Comparison of ENCODE assay signal across 10 cellular contexts in genomic region chr6:145704153-145704781, GRCh38. TPM values are rescaled to one million over a fixed set of nuclear protein-coding genes. Genes with fewer than 3 reads are reported as not detected.
A peak's percentile ranks its signal among the peaks of the same experiment; 100 is the strongest.
DNase-seq lines count a peak whose midpoint lies in the region; TF ChIP-seq lines count a peak whose summit lies in the region.
"Had no signal": no experiment of that assay in that cellular context is flagged by ENCODE, and none has a peak within 500 bp of the region (broad histone marks: within the 10 kb centered on the region; RNA-seq: fewer than 3 reads in every experiment).

No MANE protein-coding gene starts in this region.

- H3K27ac ChIP-seq in neural progenitor cell, result no peak overlapping the region
- H3K27ac ChIP-seq: esophagus squamous epithelium had no signal

- TF ChIP-seq POLR2A in NB4 (IDR thresholded peaks at IDR 0.05; ENCODE audit: extremely low read depth, insufficient read length), result no peak

- TF ChIP-seq CTCF in NB4 (IDR thresholded peaks at IDR 0.05; ENCODE audit: low read depth, low read length) (no peak), neural progenitor cell (IDR thresholded peaks at IDR 0.05) (peak; percentile 65)

- no peaks in the 10 kb centered on the region for H3K27me3 ChIP-seq in neural progenitor cell
- H3K27me3 ChIP-seq: esophagus squamous epithelium had no signal

- H3K36me3 Mint-ChIP-seq in neural progenitor cell, result peaks cover 6% of the 10 kb centered on the region

- H3K9ac ChIP-seq in neural progenitor cell, result no peak overlapping the region

- H2AFZ ChIP-seq in neural progenitor cell (replicated peaks), result no peak overlapping the region

- H3K4me3 ChIP-seq in NB4 (ENCODE audit: low read depth, low read length), result no peak overlapping the region
- no peak overlapping the region for H3K4me3 ChIP-seq in neural progenitor cell
- H3K4me3 ChIP-seq: esophagus squamous epithelium had no signal

- no peak overlapping the region for H3K4me3 Mint-ChIP-seq in neural progenitor cell
- H3K4me3 Mint-ChIP-seq: activated B cell treated with CpG ODN at 0.5 μM for 24 hours had no signal

- H3K27me3 Mint-ChIP-seq in neural progenitor cell (ENCODE audit: insufficient read depth, low read depth), result no peaks in the 10 kb centered on the region
- H3K27me3 Mint-ChIP-seq: activated B cell treated with CpG ODN at 0.5 μM for 24 hours had no signal

- H3K27ac Mint-ChIP-seq in neural progenitor cell, result no peak overlapping the region
- H3K27ac Mint-ChIP-seq: activated B cell treated with CpG ODN at 0.5 μM for 24 hours had no signal

- DNase-seq in GM03348 (ENCODE audit: low spot score), result peak; percentile 29
- peak; percentile 19 for DNase-seq in NB4 (ENCODE audit: low read depth)
- DNase-seq in cerebellar cortex (ENCODE audit: low spot score), result peak; percentile 8
- no peak for DNase-seq in neural progenitor cell (ENCODE audit: low spot score)
- DNase-seq in GF-D8 (lab: John Stamatoyannopoulos, UW), result no peak
- DNase-seq in NCI-H2171 (lab: John Stamatoyannopoulos, UW), result no peak
- DNase-seq in NCI-H2029 treated with DMSO at 0.1 percent for 48 hours (lab: John Stamatoyannopoulos, UW), result no peak
- DNase-seq: activated B cell treated with CpG ODN at 0.5 μM for 24 hours; esophagus squamous epithelium; stimulated activated CD4-positive, alpha-beta T cell treated with anti-CD3 and anti-CD28 coated beads, Interleukin-4, amount 100 ng/mL, for 1 hour had no signal

- H3K4me1 ChIP-seq in neural progenitor cell, result peaks cover 15% of the 10 kb centered on the region
- H3K4me1 ChIP-seq: esophagus squamous epithelium had no signal

- no peaks in the 10 kb centered on the region for H3K79me2 ChIP-seq in neural progenitor cell (ENCODE audit: low read depth)

- no peaks in the 10 kb centered on the region for H3K36me3 ChIP-seq in neural progenitor cell

- H3F3A ChIP-seq in neural progenitor cell (ENCODE audit: low read depth), result no peaks in the 10 kb centered on the region

- no peak overlapping the region for H3K4me2 ChIP-seq in neural progenitor cell

- H3K4me1 Mint-ChIP-seq in neural progenitor cell, result no peaks in the 10 kb centered on the region

- peaks cover 7% of the 10 kb centered on the region for H3K9me3 Mint-ChIP-seq in neural progenitor cell

- H3K9me3 ChIP-seq in neural progenitor cell (ENCODE audit: low read depth), result peaks cover 5% of the 10 kb centered on the region
- H3K9me3 ChIP-seq: esophagus squamous epithelium had no signal

- no peaks in the 10 kb centered on the region for H4K20me1 ChIP-seq in neural progenitor cell (ENCODE audit: low read depth)

RNA-seq across cellular contexts. Expression of gene EPM2A, which starts 31.1 kb away (rescaled TPM):
- 7.1 and 9.6 TPM in 2 replicates for total RNA-seq in neural progenitor cell (ENCODE audit: low replicate concordance)

Comparison
In these comparisons a context has a peak if more than half of its experiments do, and no peak if none do; other contexts are left out.
1. DNase-seq: peak in GM03348 (single experiment), NB4 (single experiment) and cerebellar cortex (single experiment); none in neural progenitor cell (single experiment), GF-D8 (single experiment), NCI-H2171 (single experiment) and NCI-H2029 treated with DMSO at 0.1 percent for 48 hours (single experiment).